ENCODE assay signal across 15 cellular contexts in genomic region chr3:21435871-21436270, GRCh38.
DNase-seq lines count a peak whose midpoint lies in the region; ATAC-seq, FAIRE-seq and TF ChIP-seq lines count a peak whose summit lies in the region.
"Had no signal": no experiment of that assay in that cellular context is flagged by ENCODE, and none has a peak within 500 bp of the region (broad histone marks: within the 10 kb centered on the region; RNA-seq: fewer than 3 reads in every experiment).

No MANE protein-coding gene starts in this region.

- intact Hi-C loops in heart right ventricle (cut with DNase I) (no loop called here), left ventricle myocardium superior (cut with micrococcal nuclease) (no loop called here), aorta (cut with DNase I) (loop anchor here in 1 of 2 donors (10.0 kb wide), 1 partner anchor 309 kb away; no protein-coding TSS in a partner anchor), Right ventricle myocardium superior (cut with DNase I) (no loop called here)

- peaks cover 0 to 3% (median 0%) of the 10 kb centered on the region in 9 donors for H3K36me3 ChIP-seq in heart right ventricle
- H3K36me3 ChIP-seq in aorta (ENCODE audit: control insufficient read depth in 1 of 2, insufficient read depth in 2 of 2, low read length in 1 of 2): no peaks in the 10 kb centered on the region
- H3K36me3 ChIP-seq: colonic mucosa had no signal

- H3K4me1 Mint-ChIP-seq in activated CD8-positive, alpha-beta memory T cell treated with anti-CD3 and anti-CD28 coated beads, Interleukin-2, amount 10 ng/mL, durations not matched to agents 7 days and 5 days: no peaks in the 10 kb centered on the region
- H3K4me1 Mint-ChIP-seq: natural killer cell; stimulated activated naive B cell treated with anti-CD40 and anti-IgM and Interleukin-4, amounts not matched to agents 10 μg/mL and 1 μg/mL and 100 μg/mL, for 72 hours had no signal

- H3K27ac ChIP-seq in heart right ventricle (no peak overlapping the region), aorta (ENCODE audit: low read depth in 1 of 2, low read length in 2 of 2) (no peak overlapping the region)
- H3K27ac ChIP-seq: colonic mucosa, SK-N-MC had no signal

- H3K9me3 ChIP-seq in heart right ventricle (no peaks in the 10 kb centered on the region), aorta (ENCODE audit: control insufficient read depth, low read length) (no peaks in the 10 kb centered on the region)
- H3K9me3 ChIP-seq: colonic mucosa had no signal

- DNase-seq in heart right ventricle (peak in 1 of 2 donors; percentile 12), left ventricle myocardium superior (no peak), amniotic epithelial cell (ENCODE audit: low read depth) (peak; percentile 36), fibroblast of the conjunctiva (ENCODE audit: low read depth) (peak; percentile 94), urothelium cell line (ENCODE audit: low spot score) (peak; percentile 46), aorta (no peak), Right ventricle myocardium superior (no peak)
- no peak for DNase-seq in activated CD8-positive, alpha-beta memory T cell treated with anti-CD3 and anti-CD28 coated beads, Interleukin-2, amount 10 ng/mL, durations not matched to agents 7 days and 5 days
- DNase-seq: activated effector memory CD4-positive, alpha-beta T cell treated with Interleukin-2 at 50 U/mL for 16 hours; colonic mucosa; natural killer cell; NCI-H345; stimulated activated naive B cell treated with anti-CD40 and anti-IgM and Interleukin-4, amounts not matched to agents 10 μg/mL and 1 μg/mL and 100 μg/mL, for 72 hours had no signal

- H3K9me3 Mint-ChIP-seq in activated CD8-positive, alpha-beta memory T cell treated with anti-CD3 and anti-CD28 coated beads, Interleukin-2, amount 10 ng/mL, durations not matched to agents 7 days and 5 days (ENCODE audit: low read depth): peaks cover 5% of the 10 kb centered on the region

- H3K36me3 Mint-ChIP-seq in activated CD8-positive, alpha-beta memory T cell treated with anti-CD3 and anti-CD28 coated beads, Interleukin-2, amount 10 ng/mL, durations not matched to agents 7 days and 5 days: no peaks in the 10 kb centered on the region
- H3K36me3 Mint-ChIP-seq: stimulated activated naive B cell treated with anti-CD40 and anti-IgM and Interleukin-4, amounts not matched to agents 10 μg/mL and 1 μg/mL and 100 μg/mL, for 72 hours had no signal

- CTCF ChIA-PET in activated CD8-positive, alpha-beta memory T cell treated with anti-CD3 and anti-CD28 coated beads, Interleukin-2, amount 10 ng/mL, durations not matched to agents 7 days and 5 days (lab: Charles Lee): no interaction called here

- H3K27ac Mint-ChIP-seq in activated CD8-positive, alpha-beta memory T cell treated with anti-CD3 and anti-CD28 coated beads, Interleukin-2, amount 10 ng/mL, durations not matched to agents 7 days and 5 days: no peak overlapping the region
- H3K27ac Mint-ChIP-seq: natural killer cell; stimulated activated naive B cell treated with anti-CD40 and anti-IgM and Interleukin-4, amounts not matched to agents 10 μg/mL and 1 μg/mL and 100 μg/mL, for 72 hours had no signal

- peak; percentile 68 for FAIRE-seq in urothelium cell line (lab: Jason Lieb, UNC)

- 50 to 55% methylated on average over 2 of the region's 2 CpGs for WGBS in heart right ventricle, 2 donors
- 24 to 30% methylated on average over 2 of the region's 2 CpGs for WGBS in aorta, 2 donors

- TF ChIP-seq CTCF in heart right ventricle (IDR thresholded peaks at IDR 0.05): no peak

- H3K27me3 Mint-ChIP-seq in activated CD8-positive, alpha-beta memory T cell treated with anti-CD3 and anti-CD28 coated beads, Interleukin-2, amount 10 ng/mL, durations not matched to agents 7 days and 5 days: no peaks in the 10 kb centered on the region
- H3K27me3 Mint-ChIP-seq: stimulated activated naive B cell treated with anti-CD40 and anti-IgM and Interleukin-4, amounts not matched to agents 10 μg/mL and 1 μg/mL and 100 μg/mL, for 72 hours had no signal

- H3K4me1 ChIP-seq in heart right ventricle: peaks cover 0 to 10% (median 0%) of the 10 kb centered on the region in 9 donors
- peaks cover 0 to 4% of the 10 kb centered on the region in 2 donors for H3K4me1 ChIP-seq in aorta (ENCODE audit: control insufficient read depth in 1 of 2, insufficient read depth in 2 of 2, low read length in 2 of 2)
- H3K4me1 ChIP-seq: colonic mucosa had no signal

- H3K27me3 ChIP-seq in heart right ventricle (no peaks in the 10 kb centered on the region), aorta (ENCODE audit: control insufficient read depth in 1 of 2, insufficient read depth in 2 of 2, low read length in 1 of 2) (no peaks in the 10 kb centered on the region)
- H3K27me3 ChIP-seq: colonic mucosa had no signal

- ATAC-seq in heart right ventricle: peak in 5 of 8 donors; percentile 28 to 71 (median 42)
- no peak for ATAC-seq in left ventricle myocardium superior
- ATAC-seq in aorta (ENCODE audit: low FRiP score): no peak
- no peak for ATAC-seq in Right ventricle myocardium superior (ENCODE audit: poor library complexity)
- no peak for ATAC-seq in activated CD8-positive, alpha-beta memory T cell treated with anti-CD3 and anti-CD28 coated beads, Interleukin-2, amount 10 ng/mL, durations not matched to agents 7 days and 5 days
- ATAC-seq: activated CD4-positive, CD25-positive, alpha-beta regulatory T cell treated with anti-CD3 and anti-CD28 coated beads, Interleukin-2, amount 50 U/mL, for 24 hours; natural killer cell; stimulated activated naive B cell treated with anti-CD40 and anti-IgM and Interleukin-4, amounts not matched to agents 10 μg/mL and 1 μg/mL and 100 μg/mL, for 72 hours had no signal

- no peak overlapping the region for H3K4me3 Mint-ChIP-seq in activated CD8-positive, alpha-beta memory T cell treated with anti-CD3 and anti-CD28 coated beads, Interleukin-2, amount 10 ng/mL, durations not matched to agents 7 days and 5 days
- H3K4me3 Mint-ChIP-seq: natural killer cell; stimulated activated naive B cell treated with anti-CD40 and anti-IgM and Interleukin-4, amounts not matched to agents 10 μg/mL and 1 μg/mL and 100 μg/mL, for 72 hours had no signal

- no peak overlapping the region for H3K4me3 ChIP-seq in heart right ventricle
- H3K4me3 ChIP-seq in aorta (ENCODE audit: low read length in 2 of 2): no peak overlapping the region
- H3K4me3 ChIP-seq: colonic mucosa, SK-N-MC had no signal

Comparison
In these comparisons a context has a peak if more than half of its experiments do, and no peak if none do; other contexts are left out.
1. ATAC-seq: peak in heart right ventricle (5 of 8); none in left ventricle myocardium superior (single experiment), aorta (single experiment), Right ventricle myocardium superior (single experiment) and activated CD8-positive, alpha-beta memory T cell treated with anti-CD3 and anti-CD28 coated beads, Interleukin-2, amount 10 ng/mL, durations not matched to agents 7 days and 5 days (single experiment).
2. DNase-seq: peak in amniotic epithelial cell (single experiment), fibroblast of the conjunctiva (single experiment) and urothelium cell line (single experiment); none in left ventricle myocardium superior (single experiment), aorta (0 of 2), Right ventricle myocardium superior (single experiment) and activated CD8-positive, alpha-beta memory T cell treated with anti-CD3 and anti-CD28 coated beads, Interleukin-2, amount 10 ng/mL, durations not matched to agents 7 days and 5 days (single experiment).